Comparison of ENCODE assay signal across 15 cellular contexts in genomic region chr15:91311986-91312385, GRCh38.
DNase-seq lines count a peak whose midpoint lies in the region; ATAC-seq and TF ChIP-seq lines count a peak whose summit lies in the region.
"Had no signal": no experiment of that assay in that cellular context is flagged by ENCODE, and none has a peak within 500 bp of the region (broad histone marks: within the 10 kb centered on the region; RNA-seq: fewer than 3 reads in every experiment).

No MANE protein-coding gene starts in this region.

- no peak overlapping the region for H3K4me3 ChIP-seq in Jurkat, Clone E6-1 (ENCODE audit: low read length)
- H3K4me3 ChIP-seq: coronary artery had no signal

- no peaks in the 10 kb centered on the region for H3K9me3 Mint-ChIP-seq in CD4-positive, alpha-beta T cell
- H3K9me3 Mint-ChIP-seq in endothelial cell (ENCODE audit: unreplicated experiment): no peaks in the 10 kb centered on the region
- H3K9me3 Mint-ChIP-seq in stimulated activated naive B cell treated with anti-CD40 and anti-IgM and Interleukin-4, amounts not matched to agents 10 μg/mL and 1 μg/mL and 100 μg/mL, for 72 hours: peaks cover 1 to 4% of the 10 kb centered on the region in 2 donors

- peak overlapping the region; percentile 43 for H3K27ac Mint-ChIP-seq in CD4-positive, alpha-beta T cell
- H3K27ac Mint-ChIP-seq in endothelial cell (ENCODE audit: unreplicated experiment): no peak overlapping the region
- H3K27ac Mint-ChIP-seq in stimulated activated naive B cell treated with anti-CD40 and anti-IgM and Interleukin-4, amounts not matched to agents 10 μg/mL and 1 μg/mL and 100 μg/mL, for 72 hours: no peak overlapping the region
- H3K27ac Mint-ChIP-seq: HFFc6 had no signal

- no peak overlapping the region for H3K27ac ChIP-seq in CD4-positive, alpha-beta T cell (ENCODE audit: low read depth, low read length)
- H3K27ac ChIP-seq in substantia nigra (ENCODE audit: low read depth, low read length, poor library complexity, severe bottlenecking) (no peak overlapping the region), RWPE1 (no peak overlapping the region)
- H3K27ac ChIP-seq: coronary artery had no signal

- TF ChIP-seq CTCF in CD4-positive, alpha-beta T cell (IDR thresholded peaks at IDR 0.05): no peak
- TF ChIP-seq CTCF in endothelial cell (IDR thresholded peaks at IDR 0.05; ENCODE audit: unreplicated experiment) (no peak), RWPE1 (conservative IDR thresholded peaks at IDR 0.05; ENCODE audit: low read depth) (no peak)

- peak overlapping the region; percentile 74 for H3K4me3 Mint-ChIP-seq in CD4-positive, alpha-beta T cell
- no peak overlapping the region for H3K4me3 Mint-ChIP-seq in endothelial cell (ENCODE audit: unreplicated experiment)
- H3K4me3 Mint-ChIP-seq in stimulated activated naive B cell treated with anti-CD40 and anti-IgM and Interleukin-4, amounts not matched to agents 10 μg/mL and 1 μg/mL and 100 μg/mL, for 72 hours: no peak overlapping the region
- H3K4me3 Mint-ChIP-seq: HFFc6 had no signal

- H3K9me3 ChIP-seq in CD4-positive, alpha-beta T cell (ENCODE audit: control insufficient read depth, low read length): no peaks in the 10 kb centered on the region

- peaks cover 67% of the 10 kb centered on the region for H3K4me1 Mint-ChIP-seq in CD4-positive, alpha-beta T cell (ENCODE audit: low read depth)
- H3K4me1 Mint-ChIP-seq in endothelial cell (ENCODE audit: unreplicated experiment): peaks cover 12% of the 10 kb centered on the region
- H3K4me1 Mint-ChIP-seq in stimulated activated naive B cell treated with anti-CD40 and anti-IgM and Interleukin-4, amounts not matched to agents 10 μg/mL and 1 μg/mL and 100 μg/mL, for 72 hours: peaks cover 7 to 11% of the 10 kb centered on the region in 2 donors

- ATAC-seq in CD4-positive, alpha-beta T cell (ENCODE audit: poor library complexity): peak; percentile 67
- no peak for ATAC-seq in stimulated activated naive B cell treated with anti-CD40 and anti-IgM and Interleukin-4, amounts not matched to agents 10 μg/mL and 1 μg/mL and 100 μg/mL, for 72 hours (replicated peaks)
- ATAC-seq: left ventricle myocardium superior, PC-3 had no signal

- H3K36me3 Mint-ChIP-seq in CD4-positive, alpha-beta T cell (ENCODE audit: low read depth): no peaks in the 10 kb centered on the region
- no peaks in the 10 kb centered on the region for H3K36me3 Mint-ChIP-seq in endothelial cell (ENCODE audit: low read depth, unreplicated experiment)
- H3K36me3 Mint-ChIP-seq in stimulated activated naive B cell treated with anti-CD40 and anti-IgM and Interleukin-4, amounts not matched to agents 10 μg/mL and 1 μg/mL and 100 μg/mL, for 72 hours: no peaks in the 10 kb centered on the region

- intact Hi-C loops in CD4-positive, alpha-beta T cell (cut with DNase I, micrococcal nuclease): no loop called here

- no peaks in the 10 kb centered on the region for H3K27me3 Mint-ChIP-seq in CD4-positive, alpha-beta T cell
- H3K27me3 Mint-ChIP-seq in endothelial cell (ENCODE audit: unreplicated experiment): peaks cover 2% of the 10 kb centered on the region
- H3K27me3 Mint-ChIP-seq in stimulated activated naive B cell treated with anti-CD40 and anti-IgM and Interleukin-4, amounts not matched to agents 10 μg/mL and 1 μg/mL and 100 μg/mL, for 72 hours: peaks cover 0 to 28% of the 10 kb centered on the region in 2 donors

- no peaks in the 10 kb centered on the region for H3K27me3 ChIP-seq in CD4-positive, alpha-beta T cell (ENCODE audit: control insufficient read depth, insufficient read depth, low read length)

- CTCF ChIA-PET in CD4-positive, alpha-beta T cell (lab: Charles Lee): interaction anchor here (1.0 kb wide), 1 partner anchor 9 kb away, joined by 5 read pairs; no protein-coding TSS in a partner anchor
- CTCF ChIA-PET in RWPE1 (lab: Yijun Ruan, JAX): interaction anchor here (1.2 kb wide), 1 partner anchor 8 kb away, joined by 3 read pairs; no protein-coding TSS in a partner anchor

- POLR2A ChIA-PET in CD4-positive, alpha-beta T cell (lab: Charles Lee): interaction anchor here (0.9 kb wide), 1 partner anchor 394 kb away, joined by 3 read pairs; no protein-coding TSS in a partner anchor
- POLR2A ChIA-PET in RWPE1 (lab: Yijun Ruan, JAX; ENCODE audit: low non-redundant PET): no interaction called here

- peak in 3 of 10 experiments; percentile 11 to 17 (median 13) for DNase-seq in CD4-positive, alpha-beta T cell
- DNase-seq in Jurkat, Clone E6-1 (ENCODE audit: low read depth, low spot score): peak; percentile 78
- DNase-seq in T-helper 2 cell (peak in 3 of 5 experiments; percentile 21 to 60 (median 38)), endothelial cell (ENCODE audit: low spot score) (peak; percentile 7), NCI-H510A treated with DMSO at 0.1 percent for 48 hours (lab: John Stamatoyannopoulos, UW) (no peak), substantia nigra (lab: John Stamatoyannopoulos, UW) (no peak), RWPE1 (ENCODE audit: low spot score) (no peak)
- DNase-seq in stimulated activated naive B cell treated with anti-CD40 and anti-IgM and Interleukin-4, amounts not matched to agents 10 μg/mL and 1 μg/mL and 100 μg/mL, for 72 hours: no peak
- DNase-seq: activated CD8-positive, alpha-beta memory T cell treated with anti-CD3 and anti-CD28 coated beads for 24 hours; amygdala; HFFc6; left ventricle myocardium superior; NCI-H1048; PC-3 had no signal

Comparison
In these comparisons a context has a peak if more than half of its experiments do, and no peak if none do; other contexts are left out.
1. DNase-seq: peak in Jurkat, Clone E6-1 (single experiment), T-helper 2 cell (3 of 5) and endothelial cell (single experiment); none in NCI-H510A treated with DMSO at 0.1 percent for 48 hours (single experiment), substantia nigra (0 of 49), RWPE1 (single experiment) and stimulated activated naive B cell treated with anti-CD40 and anti-IgM and Interleukin-4, amounts not matched to agents 10 μg/mL and 1 μg/mL and 100 μg/mL, for 72 hours (single experiment).